ENCODE assay signal across 2 cellular contexts in the genomic region with DNA sequence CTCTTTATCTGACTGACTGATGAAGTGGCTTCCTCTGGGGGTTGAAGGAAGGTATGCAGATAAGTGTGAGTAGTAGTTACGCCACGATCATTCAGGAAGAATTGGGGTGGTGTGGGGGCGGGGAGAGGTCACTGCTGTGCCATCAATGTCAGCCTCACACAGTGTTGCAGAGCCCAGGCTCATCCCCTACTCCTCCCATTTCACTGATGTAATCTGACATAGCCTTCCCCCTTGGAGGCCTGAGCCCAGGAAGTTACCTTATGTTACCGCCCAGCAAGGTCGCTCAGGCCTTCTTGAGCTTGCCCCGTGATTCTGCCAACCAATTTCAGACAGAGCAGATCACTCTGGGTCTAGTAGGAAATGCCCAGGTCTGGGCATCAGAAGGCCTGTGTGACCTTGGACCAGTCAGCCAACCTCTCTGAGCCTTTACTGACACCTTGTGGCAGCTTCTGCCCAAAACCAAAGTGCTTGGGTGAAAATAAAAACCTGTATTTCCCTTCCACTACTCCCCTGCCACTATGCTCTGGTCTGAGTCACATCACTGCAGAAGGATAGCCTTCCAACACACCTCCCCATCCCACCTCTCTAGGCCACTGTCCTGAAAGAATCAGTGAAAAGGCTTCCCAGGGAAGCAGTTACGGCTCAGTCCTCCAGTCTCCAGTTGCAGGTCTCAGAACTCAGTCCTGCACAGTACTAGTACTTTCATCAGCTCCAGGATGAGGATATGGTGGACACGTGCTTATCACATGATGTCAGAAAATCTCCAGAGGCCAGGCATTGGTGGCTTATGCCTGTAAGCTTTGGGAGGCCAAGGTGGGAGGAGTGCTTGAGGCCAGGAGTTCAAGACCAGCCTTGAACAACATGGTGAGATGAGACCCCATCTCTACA.
A peak's percentile ranks its signal among the peaks of the same experiment; 100 is the strongest.
TF ChIP-seq lines count a peak whose summit lies in the region.

No MANE protein-coding gene starts in this region.

TF ChIP-seq in IMR-90, 13 proteins besides CTCF, POLR2A, EP300 and RAD21:
- no peak for TF ChIP-seq NFE2L2 (IDR thresholded peaks at IDR 0.05; ENCODE audit: low read depth, low read length)
- TF ChIP-seq MAFK (IDR thresholded peaks at IDR 0.05; ENCODE audit: low read depth, low read length): no peak
- no peak for TF ChIP-seq FOS (IDR thresholded peaks at IDR 0.05; ENCODE audit: low read depth, low read length)
- TF ChIP-seq, protein P1, sequence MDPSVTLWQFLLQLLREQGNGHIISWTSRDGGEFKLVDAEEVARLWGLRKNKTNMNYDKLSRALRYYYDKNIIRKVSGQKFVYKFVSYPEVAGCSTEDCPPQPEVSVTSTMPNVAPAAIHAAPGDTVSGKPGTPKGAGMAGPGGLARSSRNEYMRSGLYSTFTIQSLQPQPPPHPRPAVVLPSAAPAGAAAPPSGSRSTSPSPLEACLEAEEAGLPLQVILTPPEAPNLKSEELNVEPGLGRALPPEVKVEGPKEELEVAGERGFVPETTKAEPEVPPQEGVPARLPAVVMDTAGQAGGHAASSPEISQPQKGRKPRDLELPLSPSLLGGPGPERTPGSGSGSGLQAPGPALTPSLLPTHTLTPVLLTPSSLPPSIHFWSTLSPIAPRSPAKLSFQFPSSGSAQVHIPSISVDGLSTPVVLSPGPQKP (IDR thresholded peaks at IDR 0.05; ENCODE audit: borderline replicate concordance, low read depth, low read length): no peak
- no peak for TF ChIP-seq CEBPB (IDR thresholded peaks at IDR 0.05; ENCODE audit: low read depth, low read length)
- TF ChIP-seq BHLHE40 (IDR thresholded peaks at IDR 0.05; ENCODE audit: low read depth, low read length): no peak
- no peak for TF ChIP-seq MXI1 (IDR thresholded peaks at IDR 0.05; ENCODE audit: borderline replicate concordance, low read depth, low read length)
TF ChIP-seq in IMR-90: peak in this region for 0.

TF ChIP-seq in HepG2, 621 proteins besides CTCF, POLR2A, EP300 and RAD21:
- TF ChIP-seq MYNN (CRISPR knock-in tag; IDR thresholded peaks at IDR 0.05; ENCODE audit: low read depth): no peak
- TF ChIP-seq ZNF17 (CRISPR knock-in tag; IDR thresholded peaks at IDR 0.05): no peak
- peak; percentile 50 for TF ChIP-seq STAG1 (CRISPR knock-in tag; IDR thresholded peaks at IDR 0.05)
- no peak for TF ChIP-seq NCOA5 (CRISPR knock-in tag; IDR thresholded peaks at IDR 0.05)
- TF ChIP-seq MTA1 (CRISPR knock-in tag; IDR thresholded peaks at IDR 0.05; ENCODE audit: borderline replicate concordance): no peak
- TF ChIP-seq ZNF768 (CRISPR knock-in tag; IDR thresholded peaks at IDR 0.05): peak; percentile 96
- no peak for TF ChIP-seq FIP1L1 (IDR thresholded peaks at IDR 0.05; ENCODE audit: borderline replicate concordance, insufficient read depth, low read depth, low read length)
- TF ChIP-seq, protein P2, sequence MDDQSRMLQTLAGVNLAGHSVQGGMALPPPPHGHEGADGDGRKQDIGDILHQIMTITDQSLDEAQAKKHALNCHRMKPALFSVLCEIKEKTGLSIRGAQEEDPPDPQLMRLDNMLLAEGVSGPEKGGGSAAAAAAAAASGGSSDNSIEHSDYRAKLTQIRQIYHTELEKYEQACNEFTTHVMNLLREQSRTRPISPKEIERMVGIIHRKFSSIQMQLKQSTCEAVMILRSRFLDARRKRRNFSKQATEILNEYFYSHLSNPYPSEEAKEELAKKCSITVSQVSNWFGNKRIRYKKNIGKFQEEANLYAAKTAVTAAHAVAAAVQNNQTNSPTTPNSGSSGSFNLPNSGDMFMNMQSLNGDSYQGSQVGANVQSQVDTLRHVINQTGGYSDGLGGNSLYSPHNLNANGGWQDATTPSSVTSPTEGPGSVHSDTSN (CRISPR knock-in tag; IDR thresholded peaks at IDR 0.05; ENCODE audit: borderline replicate concordance): no peak
